ENCODE assay signal across 14 cellular contexts in the genomic region with DNA sequence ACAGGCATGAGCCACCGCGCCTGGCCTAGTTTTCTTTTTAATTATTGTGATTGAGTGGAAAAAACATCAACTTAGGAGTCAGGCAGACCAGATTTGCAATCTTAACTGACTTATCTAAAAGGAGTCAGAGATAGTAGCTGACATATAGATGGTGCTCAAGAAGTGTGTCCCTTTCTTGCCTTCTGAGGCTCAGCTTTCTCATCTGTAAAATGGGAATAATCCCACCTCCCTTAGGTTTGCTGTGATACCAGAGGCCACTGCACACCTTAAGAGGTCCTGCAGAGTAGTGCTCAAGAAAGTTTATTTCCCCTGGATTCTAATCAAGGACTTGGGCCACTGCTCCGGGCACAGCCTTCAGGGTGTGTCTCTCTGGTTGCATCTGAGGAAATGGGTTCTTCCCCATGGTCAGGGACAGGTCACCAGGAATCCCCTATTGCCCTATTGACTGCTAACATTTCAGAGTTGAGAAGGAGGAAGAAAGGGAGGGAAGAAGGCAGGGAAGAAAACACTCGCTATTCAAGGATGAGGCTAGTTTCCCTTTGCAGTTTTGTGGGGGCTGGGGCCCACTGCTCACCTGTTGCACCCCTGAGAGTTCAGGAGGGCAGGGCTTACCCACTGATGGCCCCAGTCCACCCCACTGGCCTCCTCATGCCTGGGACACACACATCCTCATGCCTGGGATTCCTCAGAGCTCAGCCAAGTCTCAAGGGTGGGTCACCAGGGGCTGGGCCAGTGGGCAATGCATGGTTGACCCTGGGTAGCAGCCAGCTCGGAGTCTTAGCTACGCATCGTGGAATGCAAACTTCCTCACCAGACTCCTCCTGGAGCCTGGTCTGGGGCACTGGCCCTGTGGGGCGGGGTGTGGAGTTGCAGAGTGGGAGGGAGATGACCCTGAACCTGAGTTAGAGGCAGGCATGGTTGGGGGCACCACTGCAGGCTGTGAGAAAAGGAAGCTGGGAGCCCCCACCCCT. TPM values are rescaled to one million over a fixed set of nuclear protein-coding genes. Genes with fewer than 3 reads are reported as not detected.
DNase-seq lines count a peak whose midpoint lies in the region; ATAC-seq and TF ChIP-seq lines count a peak whose summit lies in the region.
"Had no signal": no experiment of that assay in that cellular context is flagged by ENCODE, and none has a peak within 500 bp of the region (broad histone marks: within the 10 kb centered on the region; RNA-seq: fewer than 3 reads in every experiment).

No MANE protein-coding gene starts in this region.

- H3K27me3 ChIP-seq in MG63 (no peaks in the 10 kb centered on the region), osteoblast (ENCODE audit: insufficient read depth, low read length) (no peaks in the 10 kb centered on the region)
- H3K27me3 ChIP-seq: adrenal gland; BLaER1 treated with 17β-estradiol and CSF1 and Interleukin-3, amounts not matched to agents 10 nM and 100 nM; ovary; SJSA1 had no signal

- no peaks in the 10 kb centered on the region for H3K36me3 ChIP-seq in MG63
- no peaks in the 10 kb centered on the region for H3K36me3 ChIP-seq in osteoblast (ENCODE audit: insufficient read depth, low read length)
- H3K36me3 ChIP-seq: adrenal gland; BLaER1 treated with 17β-estradiol and CSF1 and Interleukin-3, amounts not matched to agents 10 nM and 100 nM; ovary; SJSA1 had no signal

- peak overlapping the region; percentile 19 for H3K4me2 ChIP-seq in osteoblast (ENCODE audit: insufficient read depth, low read length)
- H3K4me2 ChIP-seq: BLaER1 treated with 17β-estradiol and CSF1 and Interleukin-3, amounts not matched to agents 10 nM and 100 nM had no signal

- H3K4me3 ChIP-seq in MG63 (no peak overlapping the region), osteoblast (ENCODE audit: insufficient read depth, low read length) (no peak overlapping the region)
- H3K4me3 ChIP-seq: adrenal gland; BLaER1 treated with 17β-estradiol and CSF1 and Interleukin-3, amounts not matched to agents 10 nM and 100 nM; ovary; SJSA1 had no signal

- in situ Hi-C loops in Caki2 (cut with HindIII; ENCODE audit: low pct_unique_long_range_greater_than_20kb, low sequenced_read_pairs): no loop called here

- no peaks in the 10 kb centered on the region for H3K9me3 ChIP-seq in MG63
- no peaks in the 10 kb centered on the region for H3K9me3 ChIP-seq in osteoblast (ENCODE audit: low read depth, low read length)
- H3K9me3 ChIP-seq: adrenal gland; BLaER1 treated with 17β-estradiol and CSF1 and Interleukin-3, amounts not matched to agents 10 nM and 100 nM; ovary; SJSA1 had no signal

- H3K27ac ChIP-seq in osteoblast (ENCODE audit: low read depth, low read length): peak overlapping the region; percentile 2
- H3K27ac ChIP-seq: adrenal gland; BLaER1 treated with 17β-estradiol and CSF1 and Interleukin-3, amounts not matched to agents 10 nM and 100 nM; ovary; SJSA1 had no signal

- no peaks in the 10 kb centered on the region for H4K20me1 ChIP-seq in osteoblast (ENCODE audit: insufficient read depth, low read length)
- H4K20me1 ChIP-seq: BLaER1 treated with 17β-estradiol and CSF1 and Interleukin-3, amounts not matched to agents 10 nM and 100 nM had no signal

- no peaks in the 10 kb centered on the region for H3K79me2 ChIP-seq in osteoblast (ENCODE audit: insufficient read depth, low read length)

- H2AFZ ChIP-seq in osteoblast (ENCODE audit: low read length): no peak overlapping the region

- no peak for TF ChIP-seq CTCF in osteoblast (IDR thresholded peaks at IDR 0.05; ENCODE audit: extremely low read depth, low read depth, low read length)

- ATAC-seq in GM18907 (IDR thresholded peaks at IDR 0.05; ENCODE audit: unreplicated experiment): no peak
- ATAC-seq: left ventricle myocardium superior had no signal

- H3K4me1 ChIP-seq in osteoblast (ENCODE audit: insufficient read depth, low read length): peaks cover 32% of the 10 kb centered on the region
- H3K4me1 ChIP-seq: SJSA1 had no signal

- DNase-seq in Caki2 (ENCODE audit: low read depth) (peak; percentile 91), MG63 (peak; percentile 90), fibroblast of peridontal ligament (ENCODE audit: extremely low read depth) (peak; percentile 62), osteoblast (ENCODE audit: insufficient read length, low spot score, missing footprints) (peak; percentile 79), GM19240 (ENCODE audit: insufficient read length, low spot score) (no peak), nucleus accumbens (lab: John Stamatoyannopoulos, UW) (no peak), NCI-H2171 (lab: John Stamatoyannopoulos, UW) (no peak)
- DNase-seq: activated CD8-positive, alpha-beta memory T cell treated with anti-CD3 and anti-CD28 coated beads, Interleukin-2, amount 50 U/mL, for 48 hours; adrenal gland; left ventricle myocardium superior; ovary had no signal

RNA-seq across cellular contexts. Expression of gene C6orf132, which starts 21.2 kb away (rescaled TPM):
- total RNA-seq in Caki2 (2014; rRNA removed; shearing (Covaris generic); ENCODE audit: low replicate concordance): 1.6 and 7.2 TPM in 2 replicates
- 0.07 and 0.17 TPM in 2 replicates for total RNA-seq in MG63 (2014; rRNA removed; shearing (Covaris generic); ENCODE audit: low replicate concordance)
- 2.9 TPM in 2 replicates for total RNA-seq in osteoblast
- total RNA-seq: SJSA1 had no signal

RNA-seq across cellular contexts. Expression of gene GUCA1A, which starts 52.0 kb away (rescaled TPM):
- total RNA-seq in Caki2 (2014; rRNA removed; shearing (Covaris generic); ENCODE audit: low replicate concordance): not detected in 2 replicates
- not detected in 2 replicates for total RNA-seq in MG63 (2014; rRNA removed; shearing (Covaris generic); ENCODE audit: low replicate concordance)
- not detected in 2 replicates for total RNA-seq in osteoblast
- total RNA-seq: adrenal gland, left ventricle myocardium superior, ovary, SJSA1 had no signal

Comparison
In these comparisons a context has a peak if more than half of its experiments do, and no peak if none do; other contexts are left out.
1. DNase-seq: peak in Caki2 (single experiment), MG63 (single experiment), fibroblast of peridontal ligament (single experiment) and osteoblast (single experiment); none in GM19240 (single experiment), nucleus accumbens (0 of 56) and NCI-H2171 (single experiment).